In the genomic region with DNA sequence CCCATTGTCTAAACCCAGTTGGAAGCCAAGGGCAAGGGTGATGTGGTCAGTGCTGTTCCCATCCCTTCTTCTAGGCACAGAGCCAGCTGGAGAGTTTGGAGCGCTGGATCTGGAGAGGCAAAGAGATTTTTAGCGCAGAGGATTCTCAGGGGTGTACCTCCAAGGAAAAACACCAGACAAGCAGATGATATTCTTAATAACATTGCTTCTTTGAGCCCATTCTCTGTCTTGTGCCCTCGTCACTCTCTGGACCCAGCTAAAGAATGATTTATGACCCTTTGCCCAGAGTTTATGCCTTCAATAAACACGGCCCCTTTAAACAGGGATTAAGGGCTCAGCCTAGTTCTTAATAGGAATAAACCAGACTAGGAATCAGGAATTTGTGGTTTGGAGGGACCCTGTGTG, we compare ENCODE assay signal across 33 cellular contexts. TPM values are rescaled to one million over a fixed set of nuclear protein-coding genes. Genes with fewer than 3 reads are reported as not detected.
DNase-seq lines count a peak whose midpoint lies in the region; ATAC-seq, FAIRE-seq and TF ChIP-seq lines count a peak whose summit lies in the region.
"Had no signal": no experiment of that assay in that cellular context is flagged by ENCODE, and none has a peak within 500 bp of the region (broad histone marks: within the 10 kb centered on the region; RNA-seq: fewer than 3 reads in every experiment).

No MANE protein-coding gene starts in this region.

- H3K27ac ChIP-seq in BLaER1 treated with 17β-estradiol and CSF1 and Interleukin-3, amounts not matched to agents 10 nM and 100 nM, result peak overlapping the region in 1 of 11 experiments; percentile 18; a peak in 1 of 22 replicates
- no peak overlapping the region for H3K27ac ChIP-seq in K562 (ENCODE audit: extremely low read depth, low read depth, low read length)
- H3K27ac ChIP-seq in mesenchymal stem cell (ENCODE audit: low read length, poor library complexity, severe bottlenecking), result no peak overlapping the region
- H3K27ac ChIP-seq in esophagus muscularis mucosa (replicated peaks in 1 of 4), result no peak overlapping the region
- H3K27ac ChIP-seq: KMS-11, parathyroid adenoma, vagina had no signal

- H2BK5ac ChIP-seq in mesenchymal stem cell (ENCODE audit: low read depth, low read length, poor library complexity, severe bottlenecking), result no peak overlapping the region

- H2BK120ac ChIP-seq in mesenchymal stem cell (ENCODE audit: low read depth, low read length), result no peak overlapping the region

- H3K27me3 Mint-ChIP-seq in IgD-negative memory B cell, result no peaks in the 10 kb centered on the region
- H3K27me3 Mint-ChIP-seq: naive thymus-derived CD8-positive, alpha-beta T cell had no signal

- H4K8ac ChIP-seq in mesenchymal stem cell (ENCODE audit: low read length), result peak overlapping the region; percentile 60

- intact Hi-C loops in K562 (cut with micrococcal nuclease), result no loop called here
- intact Hi-C loops in esophagus muscularis mucosa (cut with DNase I), result loop anchor here (10.0 kb wide), 1 partner anchor 99 kb away; no protein-coding TSS in a partner anchor

- no peak overlapping the region for H2BK15ac ChIP-seq in mesenchymal stem cell (ENCODE audit: low read depth, poor library complexity, severe bottlenecking)

- peaks cover 2% of the 10 kb centered on the region; the same call in 2 of the 3 replicates for H3K79me2 ChIP-seq in K562 (ENCODE audit: control insufficient read depth, insufficient read depth, low read length)
- H3K79me2 ChIP-seq: parathyroid adenoma had no signal

- CTCF ChIA-PET in K562 (lab: Yijun Ruan, JAX; ENCODE audit: low intra/inter-chr PET ratio), result no interaction called here

- peaks cover 0 to under 1% (median 0%) of the 10 kb centered on the region in 11 experiments; a peak in 1 of 22 replicates for H4K20me1 ChIP-seq in BLaER1 treated with 17β-estradiol and CSF1 and Interleukin-3, amounts not matched to agents 10 nM and 100 nM
- H4K20me1 ChIP-seq in K562 (replicated peaks; ENCODE audit: control insufficient read depth, insufficient read depth, low read length), result no peaks in the 10 kb centered on the region

- no peaks in the 10 kb centered on the region for H3K27me3 ChIP-seq in BLaER1 treated with 17β-estradiol and CSF1 and Interleukin-3, amounts not matched to agents 10 nM and 100 nM
- no peaks in the 10 kb centered on the region for H3K27me3 ChIP-seq in K562 (ENCODE audit: control insufficient read depth in 2 of 2, insufficient read depth in 2 of 2, low read length in 2 of 2)
- peaks cover 0 to 9% of the 10 kb centered on the region in 2 experiments for H3K27me3 ChIP-seq in mesenchymal stem cell (ENCODE audit: control insufficient read depth in 1 of 2, insufficient read depth in 1 of 2, low read length in 2 of 2)
- no peaks in the 10 kb centered on the region for H3K27me3 ChIP-seq in esophagus muscularis mucosa
- H3K27me3 ChIP-seq: esophagus squamous epithelium, vagina had no signal

- no peak for TF ChIP-seq RAD21 in K562 (CRISPR knock-in tag; conservative IDR thresholded peaks at IDR 0.05 in 1 of 2, IDR thresholded peaks at IDR 0.05 in 1 of 2)

- DNase-seq in K562 (ENCODE audit: extremely low read depth in 1 of 4, low spot score in 3 of 4) (no peak), mesenchymal stem cell (peak; percentile 61), NOMO-1 treated with dmso at 0.1 percent for 144 hours (lab: John Stamatoyannopoulos, UW; ENCODE audit: unreplicated experiment) (no peak), A172 (ENCODE audit: low spot score) (no peak), esophagus muscularis mucosa (ENCODE audit: extremely low spot score) (no peak)
- no peak for DNase-seq in effector CD4-positive, alpha-beta T cell
- DNase-seq: activated CD8-positive, alpha-beta memory T cell treated with anti-CD3 and anti-CD28 coated beads, Interleukin-2, amount 50 U/mL, for 4 hours; activated naive CD8-positive, alpha-beta T cell treated with anti-CD3 and anti-CD28 coated beads for 36 hours; esophagus squamous epithelium; glutamatergic neuron; GOT3; left colon; naive thymus-derived CD8-positive, alpha-beta T cell; NCI-H1105 treated with DMSO at 0.1 percent for 48 hours; NCI-H510A; RPMI8226; stimulated activated CD4-positive, alpha-beta T cell treated with anti-CD3 and anti-CD28 coated beads, Interleukin-1b, Interleukin-23, amount 100 ng/mL, for 48 hours had no signal

- TF ChIP-seq CTCF in K562 (IDR thresholded peaks at IDR 0.05 in 2 of 3, conservative IDR thresholded peaks at IDR 0.05 in 1 of 3; ENCODE audit: insufficient read depth in 2 of 3, low read depth in 1 of 3, low read length in 3 of 3) (no peak), esophagus muscularis mucosa (IDR thresholded peaks at IDR 0.05) (no peak)

- H3K4me3 Mint-ChIP-seq in IgD-negative memory B cell, result peak overlapping the region in 1 of 4 donors; percentile 6
- H3K4me3 Mint-ChIP-seq: activated naive CD8-positive, alpha-beta T cell treated with anti-CD3 and anti-CD28 coated beads for 36 hours; activated T-helper 17 cell treated with anti-CD3 and anti-CD28 coated beads, Interleukin-2, amount 50 U/mL, for 72 hours; CD14-positive monocyte; naive thymus-derived CD8-positive, alpha-beta T cell; stimulated activated effector memory CD8-positive, alpha-beta T cell treated with anti-CD3 and anti-CD28 coated beads, Interleukin-12 subunit alpha, Interleukin-12 subunit beta, amount 100 ng/mL, for 72 hours; WTC11 had no signal

- H2AK5ac ChIP-seq in mesenchymal stem cell (ENCODE audit: low read length, severe bottlenecking), result no peak overlapping the region

- peaks cover 35 to 83% (median 65%) of the 10 kb centered on the region in 10 experiments for H3K4me1 ChIP-seq in BLaER1 treated with 17β-estradiol and CSF1 and Interleukin-3, amounts not matched to agents 10 nM and 100 nM
- H3K4me1 ChIP-seq in K562 (replicated peaks in 1 of 2; ENCODE audit: control insufficient read depth in 2 of 2, insufficient read depth in 2 of 2, low read length in 2 of 2) (peaks cover 20 to 32% of the 10 kb centered on the region in 2 experiments), mesenchymal stem cell (ENCODE audit: control insufficient read depth, insufficient read depth, low read depth, low read length) (peaks cover 4% of the 10 kb centered on the region), esophagus muscularis mucosa (peaks cover 1 to 15% (median 7%) of the 10 kb centered on the region in 4 donors)
- H3K4me1 ChIP-seq: parathyroid adenoma, vagina had no signal

- peak overlapping the region in 2 of 3 donors; percentile 2 to 53 for H3K27ac Mint-ChIP-seq in IgD-negative memory B cell
- H3K27ac Mint-ChIP-seq: activated naive CD8-positive, alpha-beta T cell treated with anti-CD3 and anti-CD28 coated beads for 36 hours; activated T-helper 17 cell treated with anti-CD3 and anti-CD28 coated beads, Interleukin-2, amount 50 U/mL, for 72 hours; stimulated activated effector memory CD8-positive, alpha-beta T cell treated with anti-CD3 and anti-CD28 coated beads, Interleukin-12 subunit alpha, Interleukin-12 subunit beta, amount 100 ng/mL, for 72 hours; WTC11 had no signal

- no peaks in the 10 kb centered on the region for H3K9me1 ChIP-seq in K562 (ENCODE audit: control insufficient read depth, insufficient read depth, low read length)

- H3K18ac ChIP-seq in mesenchymal stem cell (ENCODE audit: low read depth in 1 of 2, low read length in 2 of 2), result no peak overlapping the region

- BruUV-seq in K562 (replicated peaks; lab: Mats Ljungman, UMichigan), result no TSS peak

- peaks cover 16 to 20% (median 16%) of the 10 kb centered on the region in 3 donors for H3K4me1 Mint-ChIP-seq in IgD-negative memory B cell

- in situ Hi-C loops in K562 (cut with MboI), result no loop called here

- H4K91ac ChIP-seq in mesenchymal stem cell (ENCODE audit: low read length), result no peak overlapping the region

- no peak for TF ChIP-seq POLR2A in K562 (conservative IDR thresholded peaks at IDR 0.05)
- no peak for TF ChIP-seq POLR2A in esophagus muscularis mucosa (IDR thresholded peaks at IDR 0.05; ENCODE audit: low read depth)

- H3K4me3 ChIP-seq in BLaER1 treated with 17β-estradiol and CSF1 and Interleukin-3, amounts not matched to agents 10 nM and 100 nM, result no peak overlapping the region
- H3K4me3 ChIP-seq in K562 (no peak overlapping the region), mesenchymal stem cell (ENCODE audit: insufficient read depth in 1 of 2, low read depth in 1 of 2, low read length in 2 of 2) (no peak overlapping the region), esophagus muscularis mucosa (no peak overlapping the region)
- H3K4me3 ChIP-seq: esophagus squamous epithelium, vagina had no signal

- H3K79me1 ChIP-seq in mesenchymal stem cell (replicated peaks; ENCODE audit: low read length, poor library complexity, severe bottlenecking), result peaks cover 3% of the 10 kb centered on the region

- POLR2A ChIA-PET in K562 (lab: Yijun Ruan, JAX), result no interaction called here

- no peaks in the 10 kb centered on the region for H3K9me3 Mint-ChIP-seq in IgD-negative memory B cell
- H3K9me3 Mint-ChIP-seq: activated naive CD8-positive, alpha-beta T cell treated with anti-CD3 and anti-CD28 coated beads for 36 hours; activated T-helper 17 cell treated with anti-CD3 and anti-CD28 coated beads, Interleukin-2, amount 50 U/mL, for 72 hours; naive thymus-derived CD8-positive, alpha-beta T cell; stimulated activated effector memory CD8-positive, alpha-beta T cell treated with anti-CD3 and anti-CD28 coated beads, Interleukin-12 subunit alpha, Interleukin-12 subunit beta, amount 100 ng/mL, for 72 hours; WTC11 had no signal

- TF ChIP-seq EP300 in K562 (IDR thresholded peaks at IDR 0.05; ENCODE audit: low read length) (no peak), esophagus muscularis mucosa (IDR thresholded peaks at IDR 0.05) (no peak)

- no peak for ATAC-seq in K562
- ATAC-seq: activated T-helper 17 cell treated with anti-CD3 and anti-CD28 coated beads, Interleukin-2, amount 50 U/mL, for 72 hours; left colon; naive thymus-derived CD8-positive, alpha-beta T cell; SK-N-SH treated with all-trans-retinoic acid at 6 μM for 48 hours; stimulated activated effector memory CD8-positive, alpha-beta T cell treated with anti-CD3 and anti-CD28 coated beads, Interleukin-12 subunit alpha, Interleukin-12 subunit beta, amount 100 ng/mL, for 72 hours; WTC11 had no signal

- 21% methylated on average over 4 of the region's 4 CpGs for WGBS in K562 (ENCODE audit: insufficient coverage, low coverage, missing lambda C conversion rate)
- WGBS in mesenchymal stem cell, result 36% methylated on average over 4 of the region's 4 CpGs
- WGBS in esophagus muscularis mucosa, result 30% methylated on average over 4 of the region's 4 CpGs

- H2AFZ ChIP-seq in K562 (ENCODE audit: low read depth, low read length) (no peak overlapping the region), mesenchymal stem cell (ENCODE audit: low read depth, low read length) (no peak overlapping the region)
- H2AFZ ChIP-seq: parathyroid adenoma had no signal

- FAIRE-seq in K562 (lab: Jason Lieb, UNC), result no peak
- FAIRE-seq: G401.6, GM18507 had no signal

- no peak overlapping the region for H3K14ac ChIP-seq in mesenchymal stem cell (ENCODE audit: low read length in 2 of 2)

- no peak overlapping the region for H3K4ac ChIP-seq in mesenchymal stem cell (ENCODE audit: low read depth in 1 of 2, low read length in 2 of 2)

- H3K9me3 ChIP-seq in BLaER1 treated with 17β-estradiol and CSF1 and Interleukin-3, amounts not matched to agents 10 nM and 100 nM (replicated peaks in 1 of 11), result no peaks in the 10 kb centered on the region
- H3K9me3 ChIP-seq in K562 (replicated peaks; ENCODE audit: control insufficient read depth, insufficient read depth, low read depth, low read length), result no peaks in the 10 kb centered on the region
- no peaks in the 10 kb centered on the region for H3K9me3 ChIP-seq in mesenchymal stem cell (ENCODE audit: control insufficient read depth, low read length)
- H3K9me3 ChIP-seq in esophagus muscularis mucosa, result no peaks in the 10 kb centered on the region
- H3K9me3 ChIP-seq: esophagus squamous epithelium, vagina had no signal

- H3K9ac ChIP-seq in BLaER1 treated with 17β-estradiol and CSF1 and Interleukin-3, amounts not matched to agents 10 nM and 100 nM, result no peak overlapping the region
- H3K9ac ChIP-seq in K562 (ENCODE audit: insufficient read depth in 1 of 2, low read depth in 2 of 2, low read length in 2 of 2) (no peak overlapping the region), mesenchymal stem cell (ENCODE audit: low read length) (no peak overlapping the region)
- H3K9ac ChIP-seq: KMS-11, parathyroid adenoma had no signal

- H3K36me3 Mint-ChIP-seq in IgD-negative memory B cell, result peaks cover 1% of the 10 kb centered on the region
- H3K36me3 Mint-ChIP-seq: activated naive CD8-positive, alpha-beta T cell treated with anti-CD3 and anti-CD28 coated beads for 36 hours; CD14-positive monocyte; naive thymus-derived CD8-positive, alpha-beta T cell; WTC11 had no signal

- H3K23ac ChIP-seq in mesenchymal stem cell (ENCODE audit: low read length in 2 of 2), result peak overlapping the region in 1 of 2 experiments; percentile 71

- H3K4me2 ChIP-seq in BLaER1 treated with 17β-estradiol and CSF1 and Interleukin-3, amounts not matched to agents 10 nM and 100 nM, result peak overlapping the region in 6 of 11 experiments; percentile 2 to 46 (median 22); a peak in 8 of 22 replicates
- no peak overlapping the region for H3K4me2 ChIP-seq in K562 (ENCODE audit: insufficient read depth, low read length)
- no peak overlapping the region for H3K4me2 ChIP-seq in mesenchymal stem cell (ENCODE audit: low read length, poor library complexity, severe bottlenecking)
- H3K4me2 ChIP-seq: KMS-11 had no signal

- H2BK12ac ChIP-seq in mesenchymal stem cell (ENCODE audit: low read length in 2 of 2), result no peak overlapping the region

- no peaks in the 10 kb centered on the region for H3K36me3 ChIP-seq in BLaER1 treated with 17β-estradiol and CSF1 and Interleukin-3, amounts not matched to agents 10 nM and 100 nM
- H3K36me3 ChIP-seq in K562 (ENCODE audit: control insufficient read depth, insufficient read depth, low read length) (no peaks in the 10 kb centered on the region), mesenchymal stem cell (ENCODE audit: control insufficient read depth in 1 of 2, insufficient read depth in 2 of 2, low read depth in 1 of 2, low read length in 2 of 2) (no peaks in the 10 kb centered on the region), esophagus muscularis mucosa (no peaks in the 10 kb centered on the region)
- H3K36me3 ChIP-seq: esophagus squamous epithelium, vagina had no signal

RNA-seq across cellular contexts. Expression of a gene that starts 4.7 kb away (rescaled TPM):
- polyA plus RNA-seq in IgD-negative memory B cell (3.4 TPM), K562 (2011; rRNA removed) (8.5 and 12.3 TPM in 2 replicates), K562 (2014; fragmentation: Illumina TruSeq; extraction: Trizol) (11.8 and 12.1 TPM in 2 replicates), K562 (2014; fragmentation: Nextera tagmentation; extraction: Ambion mirVana) (1 to 10 TPM; 2.4 to 2.6 TPM), K562 (2014; rRNA removed) (8.4 and 9.5 TPM in 2 replicates)
- total RNA-seq in K562 (2011; cell fraction: chromatin; rRNA removed; ENCODE audit: low replicate concordance), result 47.3 and 47.4 TPM in 2 replicates
- total RNA-seq in K562 (2011; cell fraction: nucleolus; rRNA removed), result 26.8 and 28.3 TPM in 2 replicates
- total RNA-seq in K562 (2011; cell fraction: nucleoplasm; rRNA removed), result 37.8 and 39.5 TPM in 2 replicates
- total RNA-seq in K562 (2014; rRNA removed) (5.8 and 9.1 TPM in 2 replicates), K562 (2014; rRNA removed; fragmentation: Illumina TruSeq; extraction: Trizol) (7.7 and 8.3 TPM in 2 replicates), K562 (2015; rRNA removed; fragmentation: Illumina TruSeq; extraction: Trizol) (9.5 and 10.4 TPM in 2 replicates), K562 (2021) (13.7 and 14.3 TPM in 2 replicates), esophagus muscularis mucosa (10 to 100 TPM; 15.8 to 33.2 (median 22.8) TPM)
- 10.5 and 17.5 TPM in 2 replicates for polyA plus RNA-seq in K562 (2011; cell fraction: cytosol; rRNA removed)
- polyA plus RNA-seq in K562 (2011; cell fraction: nucleus; rRNA removed), result 5.7 and 6.4 TPM in 2 replicates
- 9.7 and 26.7 TPM in 2 replicates for polyA plus RNA-seq in K562 (2012)
- 15.6 and 28.2 TPM in 2 replicates for polyA minus RNA-seq in K562 (2011; rRNA and poly(A)+ RNA removed)
- polyA minus RNA-seq in K562 (2011; cell fraction: cytosol; rRNA and poly(A)+ RNA removed), result 11.2 and 13.2 TPM in 2 replicates
- polyA minus RNA-seq in K562 (2011; cell fraction: nucleus; rRNA and poly(A)+ RNA removed), result 3.8 and 5.5 TPM in 2 replicates
- 13.3 TPM for polyA plus RNA-seq in mesenchymal stem cell (2013, experiment 1 of 2)
- 11.6 TPM for polyA plus RNA-seq in mesenchymal stem cell (2013, experiment 2 of 2)
- total RNA-seq in A172 (2014; rRNA removed; shearing (Covaris generic)), result 25.8 and 29.3 TPM in 2 replicates

RNA-seq across cellular contexts. Expression of a gene that starts 28.6 kb away (rescaled TPM):
- polyA plus RNA-seq in IgD-negative memory B cell (not detected), K562 (2011; rRNA removed) (1.3 and 2.3 TPM in 2 replicates), K562 (2014; fragmentation: Illumina TruSeq; extraction: Trizol) (5.5 and 7.2 TPM in 2 replicates), K562 (2014; fragmentation: Nextera tagmentation; extraction: Ambion mirVana) (10 to 100 TPM; 21.8 to 26.8 TPM), K562 (2014; rRNA removed) (4.9 and 7.1 TPM in 2 replicates)
- total RNA-seq in K562 (2011; cell fraction: chromatin; rRNA removed; ENCODE audit: low replicate concordance), result 1.6 TPM in 1 of 2 replicates, not detected in the other
- 1.3 and 3.2 TPM in 2 replicates for total RNA-seq in K562 (2011; cell fraction: nucleolus; rRNA removed)
- 3.0 TPM in 1 of 2 replicates, not detected in the other for total RNA-seq in K562 (2011; cell fraction: nucleoplasm; rRNA removed)
- total RNA-seq in K562 (2014; rRNA removed) (3.0 and 9.1 TPM in 2 replicates), K562 (2014; rRNA removed; fragmentation: Illumina TruSeq; extraction: Trizol) (5.9 and 8.9 TPM in 2 replicates), K562 (2015; rRNA removed; fragmentation: Illumina TruSeq; extraction: Trizol) (8.2 and 9.1 TPM in 2 replicates), K562 (2021) (8.1 and 8.4 TPM in 2 replicates), esophagus muscularis mucosa (1 to 10 TPM in 2 of 4 donors, not detected in 2; 1.2 to 2.0 TPM)
- 0.91 and 3.8 TPM in 2 replicates for polyA plus RNA-seq in K562 (2011; cell fraction: cytosol; rRNA removed)
- 1.4 TPM in 1 of 2 replicates, not detected in the other for polyA plus RNA-seq in K562 (2011; cell fraction: nucleus; rRNA removed)
- polyA plus RNA-seq in K562 (2012), result 1.5 and 7.1 TPM in 2 replicates
- 1.8 TPM in 1 of 2 replicates, not detected in the other for polyA minus RNA-seq in K562 (2011; rRNA and poly(A)+ RNA removed)
- polyA minus RNA-seq in K562 (2011; cell fraction: cytosol; rRNA and poly(A)+ RNA removed), result not detected in 2 replicates
- polyA minus RNA-seq in K562 (2011; cell fraction: nucleus; rRNA and poly(A)+ RNA removed), result not detected in 2 replicates
- 2.6 TPM for polyA plus RNA-seq in mesenchymal stem cell (2013, experiment 1 of 2)
- 2.3 TPM for polyA plus RNA-seq in mesenchymal stem cell (2013, experiment 2 of 2)
- total RNA-seq in A172 (2014; rRNA removed; shearing (Covaris generic)), result 1.7 and 6.7 TPM in 2 replicates
- total RNA-seq: activated naive CD8-positive, alpha-beta T cell treated with anti-CD3 and anti-CD28 coated beads for 36 hours; activated T-helper 17 cell treated with anti-CD3 and anti-CD28 coated beads, Interleukin-2, amount 50 U/mL, for 72 hours; esophagus squamous epithelium; HT-29; naive thymus-derived CD8-positive, alpha-beta T cell; T-helper 2 cell treated with Interferon-gamma antibody and Interleukin-4, amounts not matched to agents 100 ng/mL and 5 ng/mL, for 36 hours; temporal lobe; vagina had no signal
- polyA plus RNA-seq: AG04450; CD14-positive monocyte; naive thymus-derived CD8-positive, alpha-beta T cell had no signal

Comparison
In these comparisons a context has a peak if more than half of its experiments do, and no peak if none do; other contexts are left out.
1. H3K4me2 ChIP-seq: peak in BLaER1 treated with 17β-estradiol and CSF1 and Interleukin-3, amounts not matched to agents 10 nM and 100 nM (6 of 11); none in K562 (single experiment) and mesenchymal stem cell (single experiment).